26 cellular contexts compared by ENCODE assay signal in genomic region chr19:12967907-12968306, GRCh38. TPM values are rescaled to one million over a fixed set of nuclear protein-coding genes. Genes with fewer than 3 reads are reported as not detected.
"Had no signal": no experiment of that assay in that cellular context is flagged by ENCODE, and none has a peak within 500 bp of the region (broad histone marks: within the 10 kb centered on the region; RNA-seq: fewer than 3 reads in every experiment).

No MANE protein-coding gene starts in this region.

- H3K27ac ChIP-seq: gastroesophageal sphincter, parathyroid adenoma, transverse colon had no signal

- H3K9me3 Mint-ChIP-seq: activated naive CD4-positive, alpha-beta T cell treated with anti-CD3 and anti-CD28 coated beads for 36 hours; activated naive CD8-positive, alpha-beta T cell treated with anti-CD3 and anti-CD28 coated beads, Interleukin-2, amount 10 ng/mL, durations not matched to agents 7 days and 5 days; activated T-cell treated with anti-CD3 and anti-CD28 coated beads, Interleukin-2, amount 50 U/mL, for 72 hours; stimulated activated naive B cell treated with anti-CD40 and anti-IgM and Interleukin-4, amounts not matched to agents 10 μg/mL and 1 μg/mL and 100 μg/mL, for 72 hours had no signal

- H3K27me3 Mint-ChIP-seq: stimulated activated naive B cell treated with anti-CD40 and anti-IgM and Interleukin-4, amounts not matched to agents 10 μg/mL and 1 μg/mL and 100 μg/mL, for 72 hours had no signal

- H3K9me3 ChIP-seq: gastroesophageal sphincter, transverse colon had no signal

- H3K27ac Mint-ChIP-seq: activated naive CD4-positive, alpha-beta T cell treated with anti-CD3 and anti-CD28 coated beads for 36 hours; activated naive CD8-positive, alpha-beta T cell treated with anti-CD3 and anti-CD28 coated beads, Interleukin-2, amount 10 ng/mL, durations not matched to agents 7 days and 5 days; activated T-cell treated with anti-CD3 and anti-CD28 coated beads, Interleukin-2, amount 50 U/mL, for 72 hours; nephron progenitor cell; stimulated activated naive B cell treated with anti-CD40 and anti-IgM and Interleukin-4, amounts not matched to agents 10 μg/mL and 1 μg/mL and 100 μg/mL, for 72 hours had no signal

- H3K27me3 ChIP-seq: gastroesophageal sphincter, transverse colon had no signal

- ATAC-seq: activated T-cell treated with anti-CD3 and anti-CD28 coated beads, Interleukin-2, amount 50 U/mL, for 72 hours; gastroesophageal sphincter; left colon; sciatic nerve; stimulated activated naive B cell treated with anti-CD40 and anti-IgM and Interleukin-4, amounts not matched to agents 10 μg/mL and 1 μg/mL and 100 μg/mL, for 72 hours had no signal

- H3K36me3 ChIP-seq: gastroesophageal sphincter, transverse colon had no signal

- DNase-seq: activated CD4-positive, alpha-beta T cell treated with anti-CD3 and anti-CD28 coated beads for 4 hours; activated CD4-positive, alpha-beta T cell treated with anti-CD3 and anti-CD28 coated beads, Interleukin-2, amount 50 U/mL, for 48 hours; activated CD4-positive, CD25-positive, alpha-beta regulatory T cell; activated effector memory CD4-positive, alpha-beta T cell treated with Interleukin-2 at 50 U/mL for 16 hours; activated naive CD4-positive, alpha-beta T cell treated with anti-CD3 and anti-CD28 coated beads for 36 hours; activated naive CD8-positive, alpha-beta T cell treated with anti-CD3 and anti-CD28 coated beads, Interleukin-2, amount 10 ng/mL, durations not matched to agents 7 days and 5 days; activated T-cell treated with anti-CD3 and anti-CD28 coated beads, Interleukin-2, amount 50 U/mL, for 72 hours; amygdala; head of caudate nucleus; islet precursor cell; left colon; mesenchymal stem cell; nephron progenitor cell; stimulated activated CD4-positive, alpha-beta T cell treated with anti-CD3 and anti-CD28 coated beads, Interleukin-15, amount 100 ng/mL, for 24 hours; stimulated activated CD8-positive, alpha-beta memory T cell treated with anti-CD3 and anti-CD28 coated beads, Interleukin-4, amount 100 ng/mL, for 48 hours; stimulated activated naive B cell treated with anti-CD40 and anti-IgM and Interleukin-4, amounts not matched to agents 10 μg/mL and 1 μg/mL and 100 μg/mL, for 72 hours; T1000; transverse colon had no signal

- H3K4me3 ChIP-seq: gastroesophageal sphincter, smooth muscle cell, transverse colon had no signal

- H3K36me3 Mint-ChIP-seq: activated naive CD8-positive, alpha-beta T cell treated with anti-CD3 and anti-CD28 coated beads, Interleukin-2, amount 10 ng/mL, durations not matched to agents 7 days and 5 days; stimulated activated naive B cell treated with anti-CD40 and anti-IgM and Interleukin-4, amounts not matched to agents 10 μg/mL and 1 μg/mL and 100 μg/mL, for 72 hours had no signal

- H3K4me3 Mint-ChIP-seq: activated naive CD4-positive, alpha-beta T cell treated with anti-CD3 and anti-CD28 coated beads for 36 hours; activated naive CD8-positive, alpha-beta T cell treated with anti-CD3 and anti-CD28 coated beads, Interleukin-2, amount 10 ng/mL, durations not matched to agents 7 days and 5 days; activated T-cell treated with anti-CD3 and anti-CD28 coated beads, Interleukin-2, amount 50 U/mL, for 72 hours; nephron progenitor cell; stimulated activated naive B cell treated with anti-CD40 and anti-IgM and Interleukin-4, amounts not matched to agents 10 μg/mL and 1 μg/mL and 100 μg/mL, for 72 hours had no signal

RNA-seq across cellular contexts. Expression of gene DAND5, which starts 1.5 kb away (rescaled TPM):
- total RNA-seq: activated naive CD4-positive, alpha-beta T cell treated with anti-CD3 and anti-CD28 coated beads for 36 hours; activated naive CD8-positive, alpha-beta T cell treated with anti-CD3 and anti-CD28 coated beads, Interleukin-2, amount 10 ng/mL, durations not matched to agents 7 days and 5 days; mononuclear cell; myocyte; sciatic nerve; smooth muscle cell; temporal lobe had no signal
- polyA plus RNA-seq: smooth muscle cell had no signal

RNA-seq across cellular contexts. Expression of gene NFIX, which starts 27.4 kb away (rescaled TPM):
- total RNA-seq: epithelial cell of proximal tubule had no signal
